2 cellular contexts compared by ENCODE assay signal in genomic region chr22:28989912-28990311, GRCh38.
TF ChIP-seq lines count a peak whose summit lies in the region.

No MANE protein-coding gene starts in this region.

TF ChIP-seq in WTC11, 78 proteins besides CTCF, POLR2A, EP300 and RAD21 (continued from another document):
- TF ChIP-seq, protein P1, sequence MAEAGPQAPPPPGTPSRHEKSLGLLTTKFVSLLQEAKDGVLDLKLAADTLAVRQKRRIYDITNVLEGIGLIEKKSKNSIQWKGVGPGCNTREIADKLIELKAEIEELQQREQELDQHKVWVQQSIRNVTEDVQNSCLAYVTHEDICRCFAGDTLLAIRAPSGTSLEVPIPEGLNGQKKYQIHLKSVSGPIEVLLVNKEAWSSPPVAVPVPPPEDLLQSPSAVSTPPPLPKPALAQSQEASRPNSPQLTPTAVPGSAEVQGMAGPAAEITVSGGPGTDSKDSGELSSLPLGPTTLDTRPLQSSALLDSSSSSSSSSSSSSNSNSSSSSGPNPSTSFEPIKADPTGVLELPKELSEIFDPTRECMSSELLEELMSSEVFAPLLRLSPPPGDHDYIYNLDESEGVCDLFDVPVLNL (CRISPR knock-in tag; IDR thresholded peaks at IDR 0.05; ENCODE audit: borderline replicate concordance, low read depth) = no peak
- TF ChIP-seq RORB (CRISPR knock-in tag; IDR thresholded peaks at IDR 0.05) (no peak), PREB (CRISPR knock-in tag; IDR thresholded peaks at IDR 0.05; ENCODE audit: borderline replicate concordance) (no peak), ZNF138 (CRISPR knock-in tag; conservative IDR thresholded peaks at IDR 0.05) (no peak), STAT6 (CRISPR knock-in tag; conservative IDR thresholded peaks at IDR 0.05; ENCODE audit: low read depth) (no peak), TEAD1 (CRISPR knock-in tag; IDR thresholded peaks at IDR 0.05) (no peak)

TF ChIP-seq in SK-N-SH treated with all-trans-retinoic acid at 6 μM for 48 hours, 23 proteins besides CTCF, POLR2A, EP300 and RAD21 (continued from another document):
- no peak for TF ChIP-seq PATZ1 (CRISPR knock-in tag; IDR thresholded peaks at IDR 0.05; ENCODE audit: borderline replicate concordance)
